ENCODE assay signal across 12 cellular contexts in the genomic region with DNA sequence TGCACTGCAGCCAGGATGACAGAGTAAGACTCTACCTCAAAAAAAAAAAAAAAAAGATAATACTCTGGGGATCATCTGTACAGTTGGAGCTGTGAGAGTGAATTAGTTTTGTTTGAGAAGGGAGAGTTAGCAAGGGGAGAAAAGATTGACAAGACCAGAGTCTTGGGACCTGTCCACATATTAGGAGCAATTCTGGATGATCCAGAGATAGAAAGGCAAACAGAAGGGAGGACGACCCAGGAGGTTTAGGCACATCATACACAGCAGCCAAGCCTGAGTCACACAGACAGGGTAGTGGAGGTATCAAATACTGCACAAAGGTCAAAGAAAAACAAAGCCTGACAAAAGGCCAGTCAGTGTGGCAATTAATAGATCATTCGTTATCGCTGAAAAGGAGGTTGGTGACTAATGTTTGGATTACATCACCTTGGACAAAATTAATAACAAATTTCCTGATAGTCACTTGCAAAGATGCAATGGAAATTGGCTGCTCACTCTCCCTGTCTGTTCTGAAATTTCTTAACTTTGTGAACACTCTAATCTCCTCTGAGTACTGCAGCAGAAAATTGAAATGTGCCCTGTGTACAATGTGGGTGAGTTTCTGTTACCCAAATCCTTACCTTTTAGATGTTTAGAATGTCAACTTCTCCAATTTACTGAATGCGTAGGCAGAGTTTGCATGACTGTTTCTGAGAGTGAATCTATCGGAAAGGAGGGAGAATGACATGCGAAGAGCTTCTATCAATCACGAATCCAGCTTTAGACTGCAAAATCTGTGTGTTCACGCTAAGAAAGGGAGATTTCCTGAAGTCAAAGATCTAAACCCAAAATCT.
DNase-seq lines count a peak whose midpoint lies in the region; ATAC-seq and TF ChIP-seq lines count a peak whose summit lies in the region.
"Had no signal": no experiment of that assay in that cellular context is flagged by ENCODE, and none has a peak within 500 bp of the region (broad histone marks: within the 10 kb centered on the region; RNA-seq: fewer than 3 reads in every experiment).

No MANE protein-coding gene starts in this region.

- H3K27me3 ChIP-seq in RWPE2 (ENCODE audit: insufficient read depth, poor library complexity, severe bottlenecking) = no peaks in the 10 kb centered on the region
- H3K27me3 ChIP-seq: brain microvascular endothelial cell had no signal

- no peaks in the 10 kb centered on the region for H3K36me3 ChIP-seq in RWPE2 (ENCODE audit: low read depth)
- H3K36me3 ChIP-seq: brain microvascular endothelial cell, neutrophil had no signal

- no peaks in the 10 kb centered on the region for H3K9me3 ChIP-seq in RWPE2 (ENCODE audit: severe bottlenecking)
- H3K9me3 ChIP-seq: neutrophil had no signal

- TF ChIP-seq CTCF in RWPE2 (IDR thresholded peaks at IDR 0.05; ENCODE audit: poor library complexity, severe bottlenecking) = no peak
- no peak for TF ChIP-seq CTCF in fibroblast of the aortic adventitia (IDR thresholded peaks at IDR 0.05; ENCODE audit: insufficient read depth, low read length)

- peaks cover 60% of the 10 kb centered on the region for H3K4me1 ChIP-seq in RWPE2 (ENCODE audit: insufficient read depth, poor library complexity, severe bottlenecking)

- peak; percentile 68 for ATAC-seq in RWPE2 (ENCODE audit: low read depth)
- ATAC-seq in GM21367 (IDR thresholded peaks at IDR 0.05; ENCODE audit: unreplicated experiment) = no peak

- peak overlapping the region; percentile 28 for H3K27ac ChIP-seq in RWPE2 (ENCODE audit: poor library complexity, severe bottlenecking)
- H3K27ac ChIP-seq: 22Rv1, brain microvascular endothelial cell, neutrophil had no signal

- DNase-seq in NOMO-1 treated with DMSO at 0.1 percent for 48 hours (lab: John Stamatoyannopoulos, UW; ENCODE audit: unreplicated experiment) (peak; percentile 28), NOMO-1 treated with dmso at 0.1 percent for 144 hours (lab: John Stamatoyannopoulos, UW; ENCODE audit: unreplicated experiment) (no peak), RWPE2 (ENCODE audit: low spot score) (peak; percentile 77), fibroblast of the aortic adventitia (ENCODE audit: low read depth) (peak; percentile 72), NCI-H1105 (lab: John Stamatoyannopoulos, UW) (no peak), NCI-H2081 (lab: John Stamatoyannopoulos, UW) (no peak)
- DNase-seq in stimulated activated CD4-positive, alpha-beta T cell treated with anti-CD3 and anti-CD28 coated beads, Interleukin-15, amount 100 ng/mL, for 24 hours = peak; percentile 54
- DNase-seq: brain microvascular endothelial cell; NK-92 treated with Interleukin-12 subunit alpha and Interleukin-12 subunit beta, amount 100 ng/mL, for 24 hours had no signal

- H3K4me3 ChIP-seq in RWPE2 (ENCODE audit: severe bottlenecking) (no peak overlapping the region), fibroblast of the aortic adventitia (ENCODE audit: low read depth, low read length) (no peak overlapping the region)

Comparison
In these comparisons a context has a peak if more than half of its experiments do, and no peak if none do; other contexts are left out.
1. DNase-seq: peak in NOMO-1 treated with DMSO at 0.1 percent for 48 hours (single experiment), RWPE2 (single experiment), fibroblast of the aortic adventitia (single experiment) and stimulated activated CD4-positive, alpha-beta T cell treated with anti-CD3 and anti-CD28 coated beads, Interleukin-15, amount 100 ng/mL, for 24 hours (single experiment); none in NOMO-1 treated with dmso at 0.1 percent for 144 hours (single experiment), NCI-H1105 (single experiment) and NCI-H2081 (0 of 2).